8 cellular contexts compared by ENCODE assay signal in the genomic region with DNA sequence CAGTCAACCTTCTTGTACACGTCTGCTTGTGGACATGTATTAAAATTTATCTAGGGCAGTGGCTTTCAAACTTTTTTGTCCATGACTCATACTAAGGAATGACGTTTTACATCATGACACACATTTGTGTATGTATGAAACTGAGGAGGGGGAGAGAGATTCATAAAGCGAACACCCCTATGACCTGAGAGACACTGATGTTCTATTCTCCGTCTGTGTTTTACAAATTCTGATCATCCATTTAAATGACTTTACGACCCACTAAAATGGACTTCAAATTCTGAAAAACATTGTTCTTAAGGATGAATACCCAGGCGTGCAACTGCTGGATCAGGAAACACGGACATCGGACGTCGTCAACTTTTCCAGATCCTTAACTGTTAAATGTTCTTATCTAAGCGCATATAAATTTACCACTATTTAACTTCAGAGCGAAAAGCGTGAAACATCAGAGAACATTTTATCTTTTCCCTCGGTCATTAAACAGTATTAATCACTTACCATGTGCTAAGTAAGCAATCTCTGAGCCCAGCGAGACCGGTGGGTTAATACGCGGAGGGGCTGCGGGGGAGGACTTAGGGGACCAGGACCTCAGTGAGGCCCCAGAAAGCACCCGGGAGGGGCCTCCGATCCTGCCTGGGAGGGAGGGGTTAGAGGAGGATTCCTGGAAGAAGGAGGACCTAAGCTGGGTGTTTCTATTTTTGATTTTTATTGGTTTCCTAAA. TPM values are rescaled to one million over a fixed set of nuclear protein-coding genes. Genes with fewer than 3 reads are reported as not detected.
DNase-seq lines count a peak whose midpoint lies in the region; ATAC-seq, FAIRE-seq and TF ChIP-seq lines count a peak whose summit lies in the region.

No MANE protein-coding gene starts in this region.

- peak overlapping the region in 7 of 8 donors; percentile 35 to 74 (median 69) for H3K4me3 Mint-ChIP-seq in naive B cell

- no peaks in the 10 kb centered on the region for H3K36me3 ChIP-seq in ES-I3 (ENCODE audit: insufficient read depth, low read length)
- peaks cover 0 to 2% (median 0%) of the 10 kb centered on the region in 4 experiments; a peak in 1 of 8 replicates for H3K36me3 ChIP-seq in H1 (ENCODE audit: control insufficient read depth in 2 of 4, insufficient read depth in 4 of 4, low read length in 3 of 4)

- H3K9me3 Mint-ChIP-seq in naive B cell: peaks cover 0 to 18% (median 6%) of the 10 kb centered on the region in 7 donors

- no peak overlapping the region for H2BK120ac ChIP-seq in H1 (replicated peaks; ENCODE audit: low read depth, low read length)

- H3K9ac ChIP-seq in ES-I3 (ENCODE audit: low read depth, low read length) (peak overlapping the region; percentile 14; the same call in 1 of the 2 replicates), H1 (replicated peaks in 1 of 4; ENCODE audit: extremely low read depth in 1 of 4, low read depth in 3 of 4, low read length in 3 of 4) (no peak overlapping the region)

- no peak overlapping the region for H2BK12ac ChIP-seq in H1 (ENCODE audit: low read depth, low read length)

- peak overlapping the region in 2 of 4 experiments; percentile 8 to 63; a peak in 4 of 8 replicates for H3K4me3 ChIP-seq in H1 (ENCODE audit: extremely low read depth in 1 of 4, insufficient read depth in 2 of 4, low read depth in 3 of 4, low read length in 4 of 4)

- no peak for TF ChIP-seq RAD21 in H1 (IDR thresholded peaks at IDR 0.05 in 1 of 2, conservative IDR thresholded peaks at IDR 0.05 in 1 of 2; ENCODE audit: low read depth in 2 of 2, low read length in 2 of 2)

- H3K79me1 ChIP-seq in H1 (ENCODE audit: low read depth, low read length): no peaks in the 10 kb centered on the region

- no peak overlapping the region for H3K14ac ChIP-seq in H1 (ENCODE audit: insufficient read length)

- H3K9me3 ChIP-seq in ES-I3 (ENCODE audit: control insufficient read depth, insufficient read depth, low read length) (peaks cover 5% of the 10 kb centered on the region), H1 (ENCODE audit: insufficient read depth in 2 of 2, low read depth in 1 of 2, low read length in 1 of 2) (peaks cover 0 to 6% of the 10 kb centered on the region in 2 experiments; a peak in 1 of 4 replicates)

- H3K4me1 ChIP-seq in ES-I3 (ENCODE audit: insufficient read depth, low read length) (no peaks in the 10 kb centered on the region), H1 (replicated peaks in 1 of 4; ENCODE audit: control insufficient read depth in 3 of 4, insufficient read depth in 4 of 4, low read length in 3 of 4) (0 out of 7 replicates have a peak, but pooled peaks cover 0 to 3% (median 0%) of the 10 kb centered on the region in 4 experiments)

- no peak for FAIRE-seq in H1 (lab: Jason Lieb, UNC)

- H4K20me1 ChIP-seq in H1 (replicated peaks in 1 of 2; ENCODE audit: control insufficient read depth in 1 of 2, insufficient read depth in 2 of 2, low read length in 2 of 2): no peaks in the 10 kb centered on the region

- no peak for TF ChIP-seq CTCF in H1 (IDR thresholded peaks at IDR 0.05; ENCODE audit: control extremely low read depth in 1 of 3, insufficient read depth in 1 of 3, low read depth in 1 of 3, low read length in 3 of 3)

- no peak overlapping the region for H3K18ac ChIP-seq in H1 (ENCODE audit: extremely low read depth, low read length)

- H3K27me3 Mint-ChIP-seq in naive B cell: peaks cover 7 to 20% (median 9%) of the 10 kb centered on the region in 3 donors

- H3K23me2 ChIP-seq in H1 (ENCODE audit: low read depth, low read length): peaks cover 5% of the 10 kb centered on the region; the same call in 1 of the 2 replicates

- TF ChIP-seq POLR2A in H1 (IDR thresholded peaks at IDR 0.05; ENCODE audit: control extremely low read depth in 1 of 2, low read depth in 2 of 2, low read length in 2 of 2): no peak

- peaks cover under 1 to 4% of the 10 kb centered on the region in 2 donors for H3K36me3 Mint-ChIP-seq in naive B cell

- no peak overlapping the region for H4K8ac ChIP-seq in H1 (ENCODE audit: extremely low read depth, insufficient read depth, low read length)

- no peak overlapping the region for H2AFZ ChIP-seq in H1 (ENCODE audit: low read length)

- CTCF ChIA-PET in H1 (lab: Charles Lee; ENCODE audit: partially characterized antibody): interaction anchor here (1.1 to 12.8 kb wide), 2 partner anchors 44 to 65 kb away, joined by 5 to 366 read pairs; no protein-coding TSS in a partner anchor

- H3K27me3 ChIP-seq in H1 (replicated peaks in 1 of 4; ENCODE audit: control insufficient read depth in 3 of 4, extremely low read depth in 1 of 4, insufficient read depth in 3 of 4, low read length in 3 of 4): peaks cover 12 to 45% (median 35%) of the 10 kb centered on the region in 4 experiments

- H3K4me2 ChIP-seq in H1 (ENCODE audit: insufficient read depth in 1 of 2, low read depth in 2 of 2, low read length in 2 of 2): peak overlapping the region in 1 of 2 experiments; percentile 56; a peak in 1 of 4 replicates

- H3K56ac ChIP-seq in H1 (replicated peaks; ENCODE audit: insufficient read length, low read depth, low read length): no peak overlapping the region

- H3K23ac ChIP-seq in H1 (ENCODE audit: insufficient read length): no peak overlapping the region

- no peak for ATAC-seq in naive B cell (ENCODE audit: low read depth in 2 of 2)
- no peak for ATAC-seq in HG03442 (IDR thresholded peaks at IDR 0.05; ENCODE audit: unreplicated experiment)
- ATAC-seq in HG03045 (IDR thresholded peaks at IDR 0.05; ENCODE audit: unreplicated experiment): no peak
- no peak for ATAC-seq in HG03571 (IDR thresholded peaks at IDR 0.05; ENCODE audit: unreplicated experiment)

- H2BK5ac ChIP-seq in H1 (ENCODE audit: low read depth, low read length): no peak overlapping the region

- H2BK20ac ChIP-seq in H1 (ENCODE audit: low read length): no peak overlapping the region

- no peak overlapping the region for H2AK5ac ChIP-seq in H1 (ENCODE audit: low read depth, low read length)

- H2BK15ac ChIP-seq in H1 (ENCODE audit: low read length): no peak overlapping the region

- WGBS in H1 (ENCODE audit: extremely low coverage in 1 of 2, insufficient coverage in 1 of 2, insufficient read length in 1 of 2, insufficient replicate concordance in 2 of 2, low coverage in 1 of 2, low lambda C conversion rate in 2 of 2, missing lambda C conversion rate in 1 of 2), 2 experiments: 49% methylated on average over 21 of the region's 21 CpGs; no CpG with 5 or more reads in 1 of the 2 experiments

- no peak overlapping the region for H3K4ac ChIP-seq in H1 (replicated peaks; ENCODE audit: insufficient read length, low read depth, low read length)

- peak overlapping the region in 1 of 6 donors; percentile 7 for H3K27ac Mint-ChIP-seq in naive B cell

- H3K79me2 ChIP-seq in H1 (ENCODE audit: control insufficient read depth in 1 of 2, insufficient read depth in 2 of 2, low read length in 2 of 2): no peaks in the 10 kb centered on the region

- DNase-seq in OCI-M1 (lab: John Stamatoyannopoulos, UW) (peak; percentile 70), H1 (ENCODE audit: low read depth in 1 of 2, low spot score in 2 of 2) (no peak), naive B cell (no peak), cerebellum (ENCODE audit: low spot score) (no peak)

- POLR2A ChIA-PET in H1 (lab: Charles Lee; ENCODE audit: partially characterized antibody): interaction anchor here (1.1 kb wide), 1 partner anchor 48 kb away, joined by 4 read pairs; no protein-coding TSS in a partner anchor

- no peak overlapping the region for H4K5ac ChIP-seq in H1 (ENCODE audit: insufficient read length, low read depth, low read length)

- H3K27ac ChIP-seq in H1 (ENCODE audit: low read depth, low read length): no peak overlapping the region

- no peak for TF ChIP-seq EP300 in H1 (IDR thresholded peaks at IDR 0.05; ENCODE audit: borderline replicate concordance in 1 of 2, low read depth in 2 of 2, low read length in 2 of 2)

- no peak overlapping the region for H4K91ac ChIP-seq in H1 (replicated peaks; ENCODE audit: insufficient read length, low read length)

- peaks cover 0 to 11% (median 5%) of the 10 kb centered on the region in 3 donors for H3K4me1 Mint-ChIP-seq in naive B cell

TF ChIP-seq in H1, 55 proteins besides CTCF, POLR2A, EP300 and RAD21:
- peak; percentile 24 for TF ChIP-seq SUZ12 (IDR thresholded peaks at IDR 0.05; ENCODE audit: low read length)
- no peak for TF ChIP-seq CHD1 (IDR thresholded peaks at IDR 0.05; ENCODE audit: low read depth, low read length)
- TF ChIP-seq EZH2 (IDR thresholded peaks at IDR 0.05; ENCODE audit: low read depth, low read length, severe bottlenecking): peak; percentile 7

RNA-seq across cellular contexts. Expression of a gene that starts 1.2 kb away (rescaled TPM):
- total RNA-seq in H1 (2021; fragmentation: NEBNext Ultra II Directional; extraction: Animal tissue kit (Norgen Biotek cat#: 25700)): 1.1 and 2.2 TPM in 2 replicates
- polyA plus RNA-seq in H1 (2011; rRNA removed): 0.94 and 1.2 TPM in 2 replicates
- polyA plus RNA-seq in H1 (2011; cell fraction: cytosol; rRNA removed): 0.81 TPM
- polyA plus RNA-seq in H1 (2011; cell fraction: nucleus; rRNA removed): 4.0 TPM
- 0.82 to 2.1 TPM (median 1.5 TPM) in 4 replicates for polyA plus RNA-seq in H1 (2012, experiment 1 of 2)
- 0.17 TPM for polyA plus RNA-seq in H1 (2012, experiment 2 of 2)
- 0.89 TPM for polyA plus RNA-seq in H1 (2013, experiment 1 of 2)
- 0.81 TPM for polyA plus RNA-seq in H1 (2013, experiment 2 of 2)
- polyA minus RNA-seq in H1 (2011; rRNA and poly(A)+ RNA removed): 1.9 and 3.1 TPM in 2 replicates
- polyA minus RNA-seq in H1 (2011; cell fraction: cytosol; rRNA and poly(A)+ RNA removed): 0.51 TPM
- polyA minus RNA-seq in H1 (2011; cell fraction: nucleus; rRNA and poly(A)+ RNA removed): 2.9 TPM
- 10 to 100 TPM in 3 of 6 donors, 1 to 10 TPM in 3; 8.5 to 12.5 (median 10.1) TPM for polyA plus RNA-seq in naive B cell (ENCODE audit: low read depth in 6 of 6)
- 20.1 TPM for total RNA-seq in cerebellum
